In genomic region chr1:53838654-53838974, GRCh38 we compare ENCODE assay signal across 8 cellular contexts. TPM values are rescaled to one million over a fixed set of nuclear protein-coding genes. Genes with fewer than 3 reads are reported as not detected.
DNase-seq lines count a peak whose midpoint lies in the region; ATAC-seq and TF ChIP-seq lines count a peak whose summit lies in the region.

No MANE protein-coding gene starts in this region.

- H3K36me3 Mint-ChIP-seq in dendritic cell treated with granulocyte-macrophage colony-stimulating factor and Interleukin-4, amounts not matched to agents 40 ng/mL and 50 ng/mL, for 4 days (ENCODE audit: low read depth): peaks cover 10% of the 10 kb centered on the region
- H3K36me3 Mint-ChIP-seq in nephron (ENCODE audit: low read depth): no peaks in the 10 kb centered on the region

- H3K27me3 ChIP-seq in BE2C: no peaks in the 10 kb centered on the region

- peaks cover 6% of the 10 kb centered on the region for H3K9me3 Mint-ChIP-seq in dendritic cell treated with granulocyte-macrophage colony-stimulating factor and Interleukin-4, amounts not matched to agents 40 ng/mL and 50 ng/mL, for 4 days
- peaks cover 6% of the 10 kb centered on the region for H3K9me3 Mint-ChIP-seq in nephron

- H3K4me1 ChIP-seq in BE2C: no peaks in the 10 kb centered on the region

- H3K9me3 ChIP-seq in BE2C: no peaks in the 10 kb centered on the region

- H3K27ac Mint-ChIP-seq in dendritic cell treated with granulocyte-macrophage colony-stimulating factor and Interleukin-4, amounts not matched to agents 40 ng/mL and 50 ng/mL, for 4 days: peak overlapping the region; percentile 100
- peak overlapping the region; percentile 100 for H3K27ac Mint-ChIP-seq in nephron

- DNase-seq in BE2C (no peak), LNCaP clone FGC (ENCODE audit: low read depth) (no peak), activated gamma-delta T cell (lab: John Stamatoyannopoulos, UW) (no peak)
- DNase-seq in effector CD8-positive, alpha-beta T cell (lab: John Stamatoyannopoulos, UW): no peak

- H3K4me1 Mint-ChIP-seq in dendritic cell treated with granulocyte-macrophage colony-stimulating factor and Interleukin-4, amounts not matched to agents 40 ng/mL and 50 ng/mL, for 4 days (ENCODE audit: low read depth): peaks cover 8% of the 10 kb centered on the region
- peaks cover 20% of the 10 kb centered on the region for H3K4me1 Mint-ChIP-seq in nephron

- intact Hi-C loops in dendritic cell treated with granulocyte-macrophage colony-stimulating factor and Interleukin-4, amounts not matched to agents 40 ng/mL and 50 ng/mL, for 4 days (cut with micrococcal nuclease): loop anchor here (1.0 to 2.0 kb wide), 2 partner anchors 50 to 108 kb away; partner anchors contain the start of genes LRRC42 and YIPF1

- H3K36me3 ChIP-seq in BE2C: no peaks in the 10 kb centered on the region

- no peak for ATAC-seq in HG03432 (IDR thresholded peaks at IDR 0.05; ENCODE audit: unreplicated experiment)
- no peak for ATAC-seq in HG02642 (IDR thresholded peaks at IDR 0.05; ENCODE audit: poor library complexity, unreplicated experiment)

- H3K4me3 Mint-ChIP-seq in dendritic cell treated with granulocyte-macrophage colony-stimulating factor and Interleukin-4, amounts not matched to agents 40 ng/mL and 50 ng/mL, for 4 days: peak overlapping the region; percentile 98
- H3K4me3 Mint-ChIP-seq in nephron: peak overlapping the region; percentile 99 to 100 (median 99)

- TF ChIP-seq CTCF in BE2C (IDR thresholded peaks at IDR 0.05; ENCODE audit: low read depth, low read length): no peak
- no peak for TF ChIP-seq CTCF in LNCaP clone FGC (IDR thresholded peaks at IDR 0.05; ENCODE audit: control insufficient read depth, extremely low read depth, insufficient read depth)
- TF ChIP-seq CTCF in nephron (IDR thresholded peaks at IDR 0.05; ENCODE audit: unreplicated experiment in 3 of 3): no peak

- H3K4me3 ChIP-seq in BE2C (ENCODE audit: low read depth, low read length): peak overlapping the region; percentile 92
- H3K4me3 ChIP-seq in LNCaP clone FGC (ENCODE audit: low read depth, low read length): peak overlapping the region; percentile 95

- H3K27me3 Mint-ChIP-seq in dendritic cell treated with granulocyte-macrophage colony-stimulating factor and Interleukin-4, amounts not matched to agents 40 ng/mL and 50 ng/mL, for 4 days: no peaks in the 10 kb centered on the region
- no peaks in the 10 kb centered on the region for H3K27me3 Mint-ChIP-seq in nephron (ENCODE audit: low read depth)

RNA-seq across cellular contexts. Expression of gene NDC1, which starts 0.5 kb away (rescaled TPM):
- 11.0 TPM for polyA plus RNA-seq in BE2C (2012; ENCODE audit: insufficient read depth, insufficient read length, low read depth)

RNA-seq across cellular contexts. Expression of gene YIPF1, which starts 51.0 kb away (rescaled TPM):
- polyA plus RNA-seq in BE2C (2012; ENCODE audit: insufficient read depth, insufficient read length, low read depth): 5.9 TPM

RNA-seq across cellular contexts. Expression of gene DIO1, which starts 55.4 kb away (rescaled TPM):
- polyA plus RNA-seq in BE2C (2012; ENCODE audit: insufficient read depth, insufficient read length, low read depth): not detected
